In the genomic region with DNA sequence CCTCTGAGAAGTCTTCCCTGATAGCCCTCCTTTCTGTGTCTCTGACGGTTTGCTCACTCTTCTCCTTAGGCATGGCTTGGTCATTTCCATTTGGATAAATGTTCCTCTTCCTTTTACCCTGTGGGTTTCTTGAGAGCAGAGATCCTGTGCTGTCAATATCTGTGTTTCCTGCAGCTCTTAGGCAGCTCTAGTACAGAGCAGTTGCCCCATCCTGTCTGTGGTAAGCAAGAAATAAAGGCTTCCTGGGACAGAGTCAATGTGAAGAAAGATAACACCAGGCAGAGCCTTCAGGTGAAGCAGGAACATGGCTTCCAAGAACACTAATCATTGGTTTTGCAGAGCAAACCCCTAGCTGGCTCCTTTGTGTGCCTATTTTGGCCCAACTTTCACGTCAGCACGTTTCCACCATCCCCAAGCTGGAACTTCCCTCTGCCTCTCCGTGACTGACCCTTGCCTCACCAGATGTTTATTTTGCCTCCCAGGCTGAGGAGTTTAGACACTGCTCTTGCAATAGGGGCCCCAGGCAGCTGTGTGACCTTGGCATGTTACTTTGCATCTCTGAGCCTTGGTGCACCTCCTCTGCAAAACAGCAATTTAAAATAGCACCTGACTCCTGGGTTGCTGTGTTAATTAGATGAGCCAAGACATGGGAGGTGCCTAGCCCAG, we compare ENCODE assay signal across 1 cellular context.
TF ChIP-seq lines count a peak whose summit lies in the region.

No MANE protein-coding gene starts in this region.

TF ChIP-seq in HepG2, 621 proteins besides CTCF, POLR2A, EP300 and RAD21 (continued from another document):
- TF ChIP-seq, protein P1, sequence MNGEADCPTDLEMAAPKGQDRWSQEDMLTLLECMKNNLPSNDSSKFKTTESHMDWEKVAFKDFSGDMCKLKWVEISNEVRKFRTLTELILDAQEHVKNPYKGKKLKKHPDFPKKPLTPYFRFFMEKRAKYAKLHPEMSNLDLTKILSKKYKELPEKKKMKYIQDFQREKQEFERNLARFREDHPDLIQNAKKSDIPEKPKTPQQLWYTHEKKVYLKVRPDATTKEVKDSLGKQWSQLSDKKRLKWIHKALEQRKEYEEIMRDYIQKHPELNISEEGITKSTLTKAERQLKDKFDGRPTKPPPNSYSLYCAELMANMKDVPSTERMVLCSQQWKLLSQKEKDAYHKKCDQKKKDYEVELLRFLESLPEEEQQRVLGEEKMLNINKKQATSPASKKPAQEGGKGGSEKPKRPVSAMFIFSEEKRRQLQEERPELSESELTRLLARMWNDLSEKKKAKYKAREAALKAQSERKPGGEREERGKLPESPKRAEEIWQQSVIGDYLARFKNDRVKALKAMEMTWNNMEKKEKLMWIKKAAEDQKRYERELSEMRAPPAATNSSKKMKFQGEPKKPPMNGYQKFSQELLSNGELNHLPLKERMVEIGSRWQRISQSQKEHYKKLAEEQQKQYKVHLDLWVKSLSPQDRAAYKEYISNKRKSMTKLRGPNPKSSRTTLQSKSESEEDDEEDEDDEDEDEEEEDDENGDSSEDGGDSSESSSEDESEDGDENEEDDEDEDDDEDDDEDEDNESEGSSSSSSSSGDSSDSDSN (CRISPR knock-in tag; IDR thresholded peaks at IDR 0.05): no peak
- TF ChIP-seq ELF4 (CRISPR knock-in tag; IDR thresholded peaks at IDR 0.05; ENCODE audit: borderline replicate concordance): no peak
- no peak for TF ChIP-seq ZNF460 (CRISPR knock-in tag; IDR thresholded peaks at IDR 0.05; ENCODE audit: borderline replicate concordance)
- TF ChIP-seq ATRX (CRISPR knock-in tag; IDR thresholded peaks at IDR 0.05; ENCODE audit: borderline replicate concordance): no peak
- no peak for TF ChIP-seq NAIF1 (CRISPR knock-in tag; IDR thresholded peaks at IDR 0.05; ENCODE audit: borderline replicate concordance)
- TF ChIP-seq SATB2 (CRISPR knock-in tag; IDR thresholded peaks at IDR 0.05): no peak
- TF ChIP-seq ZSCAN20 (CRISPR knock-in tag; IDR thresholded peaks at IDR 0.05; ENCODE audit: borderline replicate concordance): no peak
- TF ChIP-seq PHF8 (CRISPR knock-in tag; IDR thresholded peaks at IDR 0.05): no peak
- no peak for TF ChIP-seq MYNN (CRISPR knock-in tag; IDR thresholded peaks at IDR 0.05; ENCODE audit: low read depth)
- TF ChIP-seq, protein P2, sequence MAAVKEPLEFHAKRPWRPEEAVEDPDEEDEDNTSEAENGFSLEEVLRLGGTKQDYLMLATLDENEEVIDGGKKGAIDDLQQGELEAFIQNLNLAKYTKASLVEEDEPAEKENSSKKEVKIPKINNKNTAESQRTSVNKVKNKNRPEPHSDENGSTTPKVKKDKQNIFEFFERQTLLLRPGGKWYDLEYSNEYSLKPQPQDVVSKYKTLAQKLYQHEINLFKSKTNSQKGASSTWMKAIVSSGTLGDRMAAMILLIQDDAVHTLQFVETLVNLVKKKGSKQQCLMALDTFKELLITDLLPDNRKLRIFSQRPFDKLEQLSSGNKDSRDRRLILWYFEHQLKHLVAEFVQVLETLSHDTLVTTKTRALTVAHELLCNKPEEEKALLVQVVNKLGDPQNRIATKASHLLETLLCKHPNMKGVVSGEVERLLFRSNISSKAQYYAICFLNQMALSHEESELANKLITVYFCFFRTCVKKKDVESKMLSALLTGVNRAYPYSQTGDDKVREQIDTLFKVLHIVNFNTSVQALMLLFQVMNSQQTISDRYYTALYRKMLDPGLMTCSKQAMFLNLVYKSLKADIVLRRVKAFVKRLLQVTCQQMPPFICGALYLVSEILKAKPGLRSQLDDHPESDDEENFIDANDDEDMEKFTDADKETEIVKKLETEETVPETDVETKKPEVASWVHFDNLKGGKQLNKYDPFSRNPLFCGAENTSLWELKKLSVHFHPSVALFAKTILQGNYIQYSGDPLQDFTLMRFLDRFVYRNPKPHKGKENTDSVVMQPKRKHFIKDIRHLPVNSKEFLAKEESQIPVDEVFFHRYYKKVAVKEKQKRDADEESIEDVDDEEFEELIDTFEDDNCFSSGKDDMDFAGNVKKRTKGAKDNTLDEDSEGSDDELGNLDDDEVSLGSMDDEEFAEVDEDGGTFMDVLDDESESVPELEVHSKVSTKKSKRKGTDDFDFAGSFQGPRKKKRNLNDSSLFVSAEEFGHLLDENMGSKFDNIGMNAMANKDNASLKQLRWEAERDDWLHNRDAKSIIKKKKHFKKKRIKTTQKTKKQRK (IDR thresholded peaks at IDR 0.05; ENCODE audit: low read length): no peak
- no peak for TF ChIP-seq HNRNPLL (IDR thresholded peaks at IDR 0.05; ENCODE audit: low read depth, low read length, poor library complexity, severe bottlenecking)
- TF ChIP-seq, protein P3, sequence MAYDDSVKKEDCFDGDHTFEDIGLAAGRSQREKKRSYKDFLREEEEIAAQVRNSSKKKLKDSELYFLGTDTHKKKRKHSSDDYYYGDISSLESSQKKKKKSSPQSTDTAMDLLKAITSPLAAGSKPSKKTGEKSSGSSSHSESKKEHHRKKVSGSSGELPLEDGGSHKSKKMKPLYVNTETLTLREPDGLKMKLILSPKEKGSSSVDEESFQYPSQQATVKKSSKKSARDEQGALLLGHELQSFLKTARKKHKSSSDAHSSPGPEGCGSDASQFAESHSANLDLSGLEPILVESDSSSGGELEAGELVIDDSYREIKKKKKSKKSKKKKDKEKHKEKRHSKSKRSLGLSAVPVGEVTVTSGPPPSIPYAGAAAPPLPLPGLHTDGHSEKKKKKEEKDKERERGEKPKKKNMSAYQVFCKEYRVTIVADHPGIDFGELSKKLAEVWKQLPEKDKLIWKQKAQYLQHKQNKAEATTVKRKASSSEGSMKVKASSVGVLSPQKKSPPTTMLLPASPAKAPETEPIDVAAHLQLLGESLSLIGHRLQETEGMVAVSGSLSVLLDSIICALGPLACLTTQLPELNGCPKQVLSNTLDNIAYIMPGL (CRISPR knock-in tag; IDR thresholded peaks at IDR 0.05; ENCODE audit: borderline replicate concordance in 1 of 2, low read depth in 1 of 2): no peak
- TF ChIP-seq, protein P4, sequence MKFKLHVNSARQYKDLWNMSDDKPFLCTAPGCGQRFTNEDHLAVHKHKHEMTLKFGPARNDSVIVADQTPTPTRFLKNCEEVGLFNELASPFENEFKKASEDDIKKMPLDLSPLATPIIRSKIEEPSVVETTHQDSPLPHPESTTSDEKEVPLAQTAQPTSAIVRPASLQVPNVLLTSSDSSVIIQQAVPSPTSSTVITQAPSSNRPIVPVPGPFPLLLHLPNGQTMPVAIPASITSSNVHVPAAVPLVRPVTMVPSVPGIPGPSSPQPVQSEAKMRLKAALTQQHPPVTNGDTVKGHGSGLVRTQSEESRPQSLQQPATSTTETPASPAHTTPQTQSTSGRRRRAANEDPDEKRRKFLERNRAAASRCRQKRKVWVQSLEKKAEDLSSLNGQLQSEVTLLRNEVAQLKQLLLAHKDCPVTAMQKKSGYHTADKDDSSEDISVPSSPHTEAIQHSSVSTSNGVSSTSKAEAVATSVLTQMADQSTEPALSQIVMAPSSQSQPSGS (CRISPR knock-in tag; IDR thresholded peaks at IDR 0.05): no peak
- TF ChIP-seq ZFP62 (CRISPR knock-in tag; IDR thresholded peaks at IDR 0.05): no peak
- TF ChIP-seq ZNF605 (CRISPR knock-in tag; IDR thresholded peaks at IDR 0.05): no peak
- no peak for TF ChIP-seq ZNF234 (CRISPR knock-in tag; conservative IDR thresholded peaks at IDR 0.05)
- TF ChIP-seq ERF (CRISPR knock-in tag; IDR thresholded peaks at IDR 0.05): no peak
- no peak for TF ChIP-seq FOXM1 (CRISPR knock-in tag; IDR thresholded peaks at IDR 0.05)
- no peak for TF ChIP-seq RXRA (CRISPR knock-in tag; IDR thresholded peaks at IDR 0.05)
- TF ChIP-seq ARNT (IDR thresholded peaks at IDR 0.05): no peak
- no peak for TF ChIP-seq ZNF251 (CRISPR knock-in tag; IDR thresholded peaks at IDR 0.05)
- no peak for TF ChIP-seq SAP130 (CRISPR knock-in tag; IDR thresholded peaks at IDR 0.05; ENCODE audit: low read depth)
- no peak for TF ChIP-seq NR3C1 (CRISPR knock-in tag; IDR thresholded peaks at IDR 0.05)
- TF ChIP-seq, protein P5, sequence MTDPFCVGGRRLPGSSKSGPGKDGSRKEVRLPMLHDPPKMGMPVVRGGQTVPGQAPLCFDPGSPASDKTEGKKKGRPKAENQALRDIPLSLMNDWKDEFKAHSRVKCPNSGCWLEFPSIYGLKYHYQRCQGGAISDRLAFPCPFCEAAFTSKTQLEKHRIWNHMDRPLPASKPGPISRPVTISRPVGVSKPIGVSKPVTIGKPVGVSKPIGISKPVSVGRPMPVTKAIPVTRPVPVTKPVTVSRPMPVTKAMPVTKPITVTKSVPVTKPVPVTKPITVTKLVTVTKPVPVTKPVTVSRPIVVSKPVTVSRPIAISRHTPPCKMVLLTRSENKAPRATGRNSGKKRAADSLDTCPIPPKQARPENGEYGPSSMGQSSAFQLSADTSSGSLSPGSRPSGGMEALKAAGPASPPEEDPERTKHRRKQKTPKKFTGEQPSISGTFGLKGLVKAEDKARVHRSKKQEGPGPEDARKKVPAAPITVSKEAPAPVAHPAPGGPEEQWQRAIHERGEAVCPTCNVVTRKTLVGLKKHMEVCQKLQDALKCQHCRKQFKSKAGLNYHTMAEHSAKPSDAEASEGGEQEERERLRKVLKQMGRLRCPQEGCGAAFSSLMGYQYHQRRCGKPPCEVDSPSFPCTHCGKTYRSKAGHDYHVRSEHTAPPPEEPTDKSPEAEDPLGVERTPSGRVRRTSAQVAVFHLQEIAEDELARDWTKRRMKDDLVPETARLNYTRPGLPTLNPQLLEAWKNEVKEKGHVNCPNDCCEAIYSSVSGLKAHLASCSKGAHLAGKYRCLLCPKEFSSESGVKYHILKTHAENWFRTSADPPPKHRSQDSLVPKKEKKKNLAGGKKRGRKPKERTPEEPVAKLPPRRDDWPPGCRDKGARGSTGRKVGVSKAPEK (CRISPR knock-in tag; IDR thresholded peaks at IDR 0.05; ENCODE audit: borderline replicate concordance): 0 out of 2 replicates have a peak, but pooled peaks have one; percentile 69
- TF ChIP-seq NFIC (IDR thresholded peaks at IDR 0.05; ENCODE audit: low read length): no peak
- no peak for TF ChIP-seq ZNF501 (CRISPR knock-in tag; IDR thresholded peaks at IDR 0.05)
- no peak for TF ChIP-seq ATM (IDR thresholded peaks at IDR 0.05; ENCODE audit: borderline replicate concordance)
- no peak for TF ChIP-seq TCF12 (IDR thresholded peaks at IDR 0.05)
- no peak for TF ChIP-seq TCF12 (CRISPR knock-in tag; IDR thresholded peaks at IDR 0.05)
- TF ChIP-seq ZFP36L1 (CRISPR knock-in tag; IDR thresholded peaks at IDR 0.05): no peak
- TF ChIP-seq, protein P6, sequence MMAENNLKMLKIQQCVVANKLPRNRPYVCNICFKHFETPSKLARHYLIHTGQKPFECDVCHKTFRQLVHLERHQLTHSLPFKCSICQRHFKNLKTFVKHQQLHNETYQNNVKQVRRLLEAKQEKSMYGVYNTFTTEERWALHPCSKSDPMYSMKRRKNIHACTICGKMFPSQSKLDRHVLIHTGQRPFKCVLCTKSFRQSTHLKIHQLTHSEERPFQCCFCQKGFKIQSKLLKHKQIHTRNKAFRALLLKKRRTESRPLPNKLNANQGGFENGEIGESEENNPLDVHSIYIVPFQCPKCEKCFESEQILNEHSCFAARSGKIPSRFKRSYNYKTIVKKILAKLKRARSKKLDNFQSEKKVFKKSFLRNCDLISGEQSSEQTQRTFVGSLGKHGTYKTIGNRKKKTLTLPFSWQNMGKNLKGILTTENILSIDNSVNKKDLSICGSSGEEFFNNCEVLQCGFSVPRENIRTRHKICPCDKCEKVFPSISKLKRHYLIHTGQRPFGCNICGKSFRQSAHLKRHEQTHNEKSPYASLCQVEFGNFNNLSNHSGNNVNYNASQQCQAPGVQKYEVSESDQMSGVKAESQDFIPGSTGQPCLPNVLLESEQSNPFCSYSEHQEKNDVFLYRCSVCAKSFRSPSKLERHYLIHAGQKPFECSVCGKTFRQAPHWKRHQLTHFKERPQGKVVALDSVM (CRISPR knock-in tag; IDR thresholded peaks at IDR 0.05): no peak
- TF ChIP-seq, protein P7, sequence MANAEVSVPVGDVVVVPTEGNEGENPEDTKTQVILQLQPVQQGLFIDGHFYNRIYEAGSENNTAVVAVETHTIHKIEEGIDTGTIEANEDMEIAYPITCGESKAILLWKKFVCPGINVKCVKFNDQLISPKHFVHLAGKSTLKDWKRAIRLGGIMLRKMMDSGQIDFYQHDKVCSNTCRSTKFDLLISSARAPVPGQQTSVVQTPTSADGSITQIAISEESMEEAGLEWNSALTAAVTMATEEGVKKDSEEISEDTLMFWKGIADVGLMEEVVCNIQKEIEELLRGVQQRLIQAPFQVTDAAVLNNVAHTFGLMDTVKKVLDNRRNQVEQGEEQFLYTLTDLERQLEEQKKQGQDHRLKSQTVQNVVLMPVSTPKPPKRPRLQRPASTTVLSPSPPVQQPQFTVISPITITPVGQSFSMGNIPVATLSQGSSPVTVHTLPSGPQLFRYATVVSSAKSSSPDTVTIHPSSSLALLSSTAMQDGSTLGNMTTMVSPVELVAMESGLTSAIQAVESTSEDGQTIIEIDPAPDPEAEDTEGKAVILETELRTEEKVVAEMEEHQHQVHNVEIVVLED (CRISPR knock-in tag; IDR thresholded peaks at IDR 0.05; ENCODE audit: borderline replicate concordance): no peak
- TF ChIP-seq CHCHD3 (CRISPR knock-in tag; IDR thresholded peaks at IDR 0.05): no peak
- TF ChIP-seq ZNF350 (CRISPR knock-in tag; IDR thresholded peaks at IDR 0.05; ENCODE audit: borderline replicate concordance, low read depth): 0 out of 2 replicates have a peak, but pooled peaks have one; percentile 28
- TF ChIP-seq ADNP (CRISPR knock-in tag; IDR thresholded peaks at IDR 0.05): peak; percentile 57; the same call in 1 of the 2 replicates
- TF ChIP-seq, protein P8, sequence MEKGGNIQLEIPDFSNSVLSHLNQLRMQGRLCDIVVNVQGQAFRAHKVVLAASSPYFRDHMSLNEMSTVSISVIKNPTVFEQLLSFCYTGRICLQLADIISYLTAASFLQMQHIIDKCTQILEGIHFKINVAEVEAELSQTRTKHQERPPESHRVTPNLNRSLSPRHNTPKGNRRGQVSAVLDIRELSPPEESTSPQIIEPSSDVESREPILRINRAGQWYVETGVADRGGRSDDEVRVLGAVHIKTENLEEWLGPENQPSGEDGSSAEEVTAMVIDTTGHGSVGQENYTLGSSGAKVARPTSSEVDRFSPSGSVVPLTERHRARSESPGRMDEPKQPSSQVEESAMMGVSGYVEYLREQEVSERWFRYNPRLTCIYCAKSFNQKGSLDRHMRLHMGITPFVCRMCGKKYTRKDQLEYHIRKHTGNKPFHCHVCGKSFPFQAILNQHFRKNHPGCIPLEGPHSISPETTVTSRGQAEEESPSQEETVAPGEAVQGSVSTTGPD (CRISPR knock-in tag; IDR thresholded peaks at IDR 0.05): no peak
- peak; percentile 42; the same call in 1 of the 2 replicates for TF ChIP-seq ZNF224 (CRISPR knock-in tag; IDR thresholded peaks at IDR 0.05)
